ENCODE assay signal across 14 cellular contexts in the genomic region with DNA sequence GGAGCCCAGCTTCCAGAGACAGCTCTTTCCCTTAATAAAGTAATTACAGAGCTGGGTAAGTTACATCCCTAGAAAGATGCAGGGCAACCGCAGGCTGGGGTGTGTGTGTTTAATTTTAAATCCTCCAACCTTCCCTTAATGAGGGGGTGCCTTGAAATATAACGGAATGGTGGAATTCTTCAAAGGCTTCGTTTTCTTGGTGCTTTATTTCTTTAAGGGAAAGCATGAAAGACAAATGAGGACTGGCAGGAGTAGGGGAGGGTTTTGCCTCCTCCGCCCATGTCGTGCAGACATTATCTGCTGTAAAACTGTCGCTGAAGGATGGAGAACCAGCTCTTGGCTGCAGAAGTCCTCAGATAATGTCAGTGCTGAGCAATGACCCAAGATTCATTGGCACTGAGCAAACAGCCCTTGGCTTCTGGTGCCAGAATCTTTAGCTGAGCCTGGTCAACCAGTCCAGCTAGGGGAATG. TPM values are rescaled to one million over a fixed set of nuclear protein-coding genes. Genes with fewer than 3 reads are reported as not detected.
DNase-seq lines count a peak whose midpoint lies in the region; ATAC-seq and TF ChIP-seq lines count a peak whose summit lies in the region.
"Had no signal": no experiment of that assay in that cellular context is flagged by ENCODE, and none has a peak within 500 bp of the region (broad histone marks: within the 10 kb centered on the region; RNA-seq: fewer than 3 reads in every experiment).

No MANE protein-coding gene starts in this region.

- POLR2A ChIA-PET in OCI-LY7 (lab: Charles Lee), result interaction anchor here (0.6 to 1.6 kb wide), 2 partner anchors 10 to 392 kb away, joined by 4 to 5 read pairs; no protein-coding TSS in a partner anchor

- no peak overlapping the region for H3K4me3 ChIP-seq in OCI-LY7 (ENCODE audit: low read depth, low read length, poor library complexity, severe bottlenecking)

- DNase-seq in Right ventricle myocardium superior (no peak), Right ventricle myocardium inferior (ENCODE audit: missing footprints) (no peak), left lobe of liver (ENCODE audit: low spot score) (no peak), OCI-LY7 (ENCODE audit: low spot score) (no peak), foreskin keratinocyte (no peak)
- DNase-seq: BE2C; CD4-positive, alpha-beta memory T cell; DMS79; GOT3; H9 had no signal

- H2AFZ ChIP-seq in OCI-LY7 (ENCODE audit: low read length), result no peak overlapping the region

- TF ChIP-seq CTCF in OCI-LY7 (conservative IDR thresholded peaks at IDR 0.05; ENCODE audit: low read length) (no peak), foreskin keratinocyte (conservative IDR thresholded peaks at IDR 0.05) (no peak)

- H3K27me3 ChIP-seq in foreskin keratinocyte, result peaks cover 23% of the 10 kb centered on the region
- H3K27me3 ChIP-seq: BE2C had no signal

- peak overlapping the region; percentile 73 for H3K27ac ChIP-seq in angular gyrus (ENCODE audit: low read depth, low read length)
- H3K27ac ChIP-seq in OCI-LY7 (ENCODE audit: low read depth, low read length, poor library complexity, severe bottlenecking), result no peak overlapping the region
- H3K27ac ChIP-seq in foreskin keratinocyte, result no peak overlapping the region
- H3K27ac ChIP-seq: C4-2B had no signal

- H3K79me2 ChIP-seq in OCI-LY7 (ENCODE audit: insufficient read depth, low read depth, low read length), result no peaks in the 10 kb centered on the region

- no peaks in the 10 kb centered on the region for H4K20me1 ChIP-seq in OCI-LY7 (ENCODE audit: insufficient read depth, low read length)

- no peak overlapping the region for H3K4me2 ChIP-seq in OCI-LY7 (ENCODE audit: low read length)

- CTCF ChIA-PET in OCI-LY7 (lab: Charles Lee; ENCODE audit: unreplicated experiment), result no interaction called here

- H3K9me2 ChIP-seq in OCI-LY7 (ENCODE audit: insufficient read depth, low read length), result no peaks in the 10 kb centered on the region

- no TSS peak for BruUV-seq in OCI-LY7 (replicated peaks; lab: Mats Ljungman, UMichigan)

- H3K9me3 ChIP-seq in OCI-LY7 (ENCODE audit: low read length), result no peaks in the 10 kb centered on the region
- H3K9me3 ChIP-seq: BE2C had no signal

- H3K4me1 ChIP-seq in OCI-LY7 (ENCODE audit: insufficient read depth, low read length, poor library complexity, severe bottlenecking), result no peaks in the 10 kb centered on the region
- H3K4me1 ChIP-seq in foreskin keratinocyte, result no peaks in the 10 kb centered on the region

- ATAC-seq in Right ventricle myocardium superior (ENCODE audit: poor library complexity), result peak; percentile 39
- no peak for ATAC-seq in Right ventricle myocardium inferior
- peak; percentile 40 for ATAC-seq in left lobe of liver
- no peak for ATAC-seq in GM18861 (IDR thresholded peaks at IDR 0.05; ENCODE audit: unreplicated experiment)
- no peak for ATAC-seq in foreskin keratinocyte

- intact Hi-C loops in Right ventricle myocardium superior (cut with DNase I) (no loop called here), Right ventricle myocardium inferior (cut with DNase I) (no loop called here), OCI-LY7 (cut with micrococcal nuclease; ENCODE audit: unreplicated experiment) (no loop called here)

- H3K36me3 ChIP-seq in OCI-LY7 (ENCODE audit: insufficient read depth, low read length), result no peaks in the 10 kb centered on the region
- H3K36me3 ChIP-seq: BE2C had no signal

RNA-seq across cellular contexts. Expression of gene SLC6A17, which starts 15.5 kb away (rescaled TPM):
- total RNA-seq in Right ventricle myocardium superior, result not detected
- not detected for total RNA-seq in Right ventricle myocardium inferior
- not detected for total RNA-seq in left lobe of liver
- total RNA-seq in OCI-LY7 (2014; rRNA removed; shearing (Covaris generic)), result not detected in 2 replicates
- total RNA-seq in OCI-LY7 (2022), result not detected in 2 replicates
- 0.03 and 0.07 TPM in 2 replicates for total RNA-seq in foreskin keratinocyte
- 0.01 and 0.02 TPM in 2 replicates for polyA plus RNA-seq in foreskin keratinocyte
- total RNA-seq: CD4-positive, alpha-beta memory T cell; HT1080 had no signal
- polyA plus RNA-seq: CD4-positive, alpha-beta memory T cell had no signal

RNA-seq across cellular contexts. Expression of gene KCNC4, which starts 44.3 kb away (rescaled TPM):
- total RNA-seq in Right ventricle myocardium superior (4.2 TPM), Right ventricle myocardium inferior (5.1 TPM), left lobe of liver (1.8 TPM), OCI-LY7 (2022) (17.8 and 18.5 TPM in 2 replicates), foreskin keratinocyte (1.8 and 1.9 TPM in 2 replicates)
- 3.9 and 5.6 TPM in 2 replicates for total RNA-seq in OCI-LY7 (2014; rRNA removed; shearing (Covaris generic))
- 1.5 and 1.7 TPM in 2 replicates for polyA plus RNA-seq in foreskin keratinocyte

RNA-seq across cellular contexts. Expression of gene UBL4B, which starts 53.6 kb away (rescaled TPM):
- total RNA-seq in Right ventricle myocardium superior (not detected), Right ventricle myocardium inferior (not detected), left lobe of liver (not detected), OCI-LY7 (2022) (not detected in 2 replicates), foreskin keratinocyte (not detected in 2 replicates)
- total RNA-seq in OCI-LY7 (2014; rRNA removed; shearing (Covaris generic)), result 0.41 TPM in 1 of 2 replicates, not detected in the other
- not detected in 2 replicates for polyA plus RNA-seq in foreskin keratinocyte
- total RNA-seq: CD4-positive, alpha-beta memory T cell; H9; HT1080 had no signal
- polyA plus RNA-seq: CD4-positive, alpha-beta memory T cell had no signal

Comparison
In these comparisons a context has a peak if more than half of its experiments do, and no peak if none do; other contexts are left out.
1. ATAC-seq: peak in Right ventricle myocardium superior (single experiment) and left lobe of liver (single experiment); none in Right ventricle myocardium inferior (single experiment), GM18861 (single experiment) and foreskin keratinocyte (single experiment).